13 cellular contexts compared by ENCODE assay signal in genomic region chr15:37055481-37055880, GRCh38. TPM values are rescaled to one million over a fixed set of nuclear protein-coding genes. Genes with fewer than 3 reads are reported as not detected.
"Had no signal": no experiment of that assay in that cellular context is flagged by ENCODE, and none has a peak within 500 bp of the region (broad histone marks: within the 10 kb centered on the region; RNA-seq: fewer than 3 reads in every experiment).

No MANE protein-coding gene starts in this region.

- H3K4me1 ChIP-seq: prostate gland had no signal

- H3K4me3 Mint-ChIP-seq: activated naive CD8-positive, alpha-beta T cell treated with anti-CD3 and anti-CD28 coated beads, Interleukin-2, amount 10 ng/mL, durations not matched to agents 7 days and 5 days; activated T-helper 1 cell treated with anti-CD3 and anti-CD28 coated beads, Interleukin-12 subunit alpha, Interleukin-12 subunit beta, Interleukin-2, Interleukin-4 antibody, amounts not matched to agents 30 ng/mL and 10 ng/mL and 1 ng/mL, durations not matched to agents 14 hours and 24 hours and 36 hours; stimulated activated naive CD8-positive, alpha-beta T cell treated with anti-CD3 and anti-CD28 coated beads, Interleukin-15, amount 100 ng/mL, for 72 hours had no signal

- H3K27me3 ChIP-seq: esophagus muscularis mucosa, upper lobe of right lung had no signal

- H3K27me3 Mint-ChIP-seq: activated naive CD8-positive, alpha-beta T cell treated with anti-CD3 and anti-CD28 coated beads, Interleukin-2, amount 10 ng/mL, durations not matched to agents 7 days and 5 days had no signal

- H3K36me3 Mint-ChIP-seq: activated naive CD8-positive, alpha-beta T cell treated with anti-CD3 and anti-CD28 coated beads, Interleukin-2, amount 10 ng/mL, durations not matched to agents 7 days and 5 days had no signal

- H3K4me3 ChIP-seq: lung, prostate gland, upper lobe of right lung had no signal

- H3K36me3 ChIP-seq: prostate gland, upper lobe of right lung had no signal

- DNase-seq: activated CD4-positive, CD25-positive, alpha-beta regulatory T cell treated with anti-CD3 and anti-CD28 coated beads, Interleukin-2, amount 50 U/mL, for 72 hours; activated naive CD4-positive, alpha-beta T cell; activated naive CD8-positive, alpha-beta T cell treated with anti-CD3 and anti-CD28 coated beads, Interleukin-2, amount 10 ng/mL, durations not matched to agents 7 days and 5 days; midbrain; stimulated activated CD4-positive, alpha-beta T cell treated with anti-CD3 and anti-CD28 coated beads, Interleukin-1b, Interleukin-23, amount 100 ng/mL, for 48 hours; stimulated activated naive CD8-positive, alpha-beta T cell treated with anti-CD3 and anti-CD28 coated beads, Interleukin-15, amount 100 ng/mL, for 72 hours; upper lobe of right lung had no signal

- H3K4me1 Mint-ChIP-seq: activated naive CD8-positive, alpha-beta T cell treated with anti-CD3 and anti-CD28 coated beads, Interleukin-2, amount 10 ng/mL, durations not matched to agents 7 days and 5 days; stimulated activated naive CD8-positive, alpha-beta T cell treated with anti-CD3 and anti-CD28 coated beads, Interleukin-15, amount 100 ng/mL, for 72 hours had no signal

- H3K9me3 Mint-ChIP-seq: activated naive CD8-positive, alpha-beta T cell treated with anti-CD3 and anti-CD28 coated beads, Interleukin-2, amount 10 ng/mL, durations not matched to agents 7 days and 5 days; activated T-helper 1 cell treated with anti-CD3 and anti-CD28 coated beads, Interleukin-12 subunit alpha, Interleukin-12 subunit beta, Interleukin-2, Interleukin-4 antibody, amounts not matched to agents 30 ng/mL and 10 ng/mL and 1 ng/mL, durations not matched to agents 14 hours and 24 hours and 36 hours; stimulated activated naive CD8-positive, alpha-beta T cell treated with anti-CD3 and anti-CD28 coated beads, Interleukin-15, amount 100 ng/mL, for 72 hours had no signal

- ATAC-seq: stimulated activated naive CD8-positive, alpha-beta T cell treated with anti-CD3 and anti-CD28 coated beads, Interleukin-15, amount 100 ng/mL, for 72 hours had no signal

- H3K9me3 ChIP-seq: esophagus muscularis mucosa, prostate gland, upper lobe of right lung had no signal

- H3K27ac Mint-ChIP-seq: activated naive CD8-positive, alpha-beta T cell treated with anti-CD3 and anti-CD28 coated beads, Interleukin-2, amount 10 ng/mL, durations not matched to agents 7 days and 5 days; activated T-helper 1 cell treated with anti-CD3 and anti-CD28 coated beads, Interleukin-12 subunit alpha, Interleukin-12 subunit beta, Interleukin-2, Interleukin-4 antibody, amounts not matched to agents 30 ng/mL and 10 ng/mL and 1 ng/mL, durations not matched to agents 14 hours and 24 hours and 36 hours; stimulated activated naive CD8-positive, alpha-beta T cell treated with anti-CD3 and anti-CD28 coated beads, Interleukin-15, amount 100 ng/mL, for 72 hours had no signal

RNA-seq across cellular contexts. Expression of gene MEIS2, which starts 44.9 kb away (rescaled TPM):
- total RNA-seq: activated CD8-positive, alpha-beta memory T cell treated with anti-CD3 and anti-CD28 coated beads for 36 hours; activated naive CD8-positive, alpha-beta T cell treated with anti-CD3 and anti-CD28 coated beads, Interleukin-2, amount 10 ng/mL, durations not matched to agents 7 days and 5 days; activated T-helper 1 cell treated with anti-CD3 and anti-CD28 coated beads, Interleukin-12 subunit alpha, Interleukin-12 subunit beta, Interleukin-2, Interleukin-4 antibody, amounts not matched to agents 30 ng/mL and 10 ng/mL and 1 ng/mL, durations not matched to agents 14 hours and 24 hours and 36 hours; T-helper 1 cell treated with Interleukin-12 subunit alpha and Interleukin-12 subunit beta and Interleukin-4 antibody, amounts not matched to agents 30 ng/mL and 1 ng/mL, for 36 hours had no signal
